ENCODE assay signal across 8 cellular contexts in the genomic region with DNA sequence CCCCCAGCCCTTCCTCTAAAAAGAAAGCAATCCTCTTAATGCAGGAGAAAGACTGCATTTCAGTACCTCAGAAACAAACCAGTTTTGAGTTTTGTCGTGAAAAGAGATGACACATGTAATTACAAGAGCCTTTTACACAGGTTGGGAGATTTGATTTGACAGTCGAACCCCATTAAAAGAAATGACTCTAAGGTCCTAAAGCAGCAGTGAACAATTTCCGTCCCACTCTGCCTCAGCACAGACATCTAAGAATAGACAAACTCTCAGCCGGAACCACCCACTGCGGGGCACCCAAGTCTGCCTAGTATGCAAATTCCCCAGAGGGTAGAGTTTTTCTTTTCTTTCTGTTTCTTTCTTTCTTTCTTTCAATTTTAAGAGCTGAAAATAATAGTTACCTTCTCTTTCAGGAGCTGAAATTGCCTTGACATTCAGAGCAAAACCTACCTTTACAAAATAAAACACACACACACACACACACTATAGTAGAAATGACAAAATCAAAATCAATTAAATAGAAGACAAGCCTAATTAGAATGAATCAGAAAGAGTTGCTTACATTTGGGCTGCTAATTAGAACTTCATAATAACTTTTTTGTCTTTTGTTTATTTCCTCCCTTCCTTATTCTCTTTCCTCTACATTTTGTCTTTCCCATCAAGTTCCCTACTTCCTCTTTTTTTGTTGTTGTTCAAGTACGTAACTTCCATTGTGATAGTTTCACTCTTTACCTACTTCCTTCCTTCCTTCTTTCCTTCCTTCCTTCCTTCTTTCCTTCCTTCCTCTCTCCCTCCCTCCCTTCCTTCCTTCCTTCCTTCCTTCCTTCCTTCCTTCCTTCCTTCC.
DNase-seq lines count a peak whose midpoint lies in the region; ATAC-seq and TF ChIP-seq lines count a peak whose summit lies in the region.

No MANE protein-coding gene starts in this region.

- WGBS in gastroesophageal sphincter (ENCODE audit: low coverage in 1 of 2), 2 donors = 25 to 30% methylated on average over 4 to 6 of the region's 6 CpGs

- TF ChIP-seq POLR2A in gastroesophageal sphincter (IDR thresholded peaks at IDR 0.05) = no peak

- H3K27ac ChIP-seq in gastroesophageal sphincter = no peak overlapping the region

- peak; percentile 97 for ATAC-seq in GM19468 (IDR thresholded peaks at IDR 0.05; ENCODE audit: extremely low read depth, unreplicated experiment)
- ATAC-seq in HG03442 (IDR thresholded peaks at IDR 0.05; ENCODE audit: unreplicated experiment) = peak; percentile 97
- no peak for ATAC-seq in gastroesophageal sphincter

- H3K4me3 ChIP-seq in choroid plexus epithelial cell (ENCODE audit: low read depth, low read length) = no peak overlapping the region
- H3K4me3 ChIP-seq in gastroesophageal sphincter = no peak overlapping the region

- no peak for TF ChIP-seq EP300 in gastroesophageal sphincter (IDR thresholded peaks at IDR 0.05)

- H3K4me1 ChIP-seq in gastroesophageal sphincter = no peaks in the 10 kb centered on the region

- DNase-seq in EH (ENCODE audit: low read depth) = peak; percentile 26
- DNase-seq in choroid plexus epithelial cell (ENCODE audit: low read depth) = peak; percentile 57
- DNase-seq in AML-193 (lab: John Stamatoyannopoulos, UW) = no peak
- no peak for DNase-seq in activated gamma-delta T cell treated with Interleukin-2 at 50 U/mL for 16 hours
- DNase-seq in dermis blood vessel endothelial cell = no peak

- H3K36me3 ChIP-seq in gastroesophageal sphincter = no peaks in the 10 kb centered on the region

- H3K27me3 ChIP-seq in gastroesophageal sphincter = peaks cover 3% of the 10 kb centered on the region

- H3K9me3 ChIP-seq in gastroesophageal sphincter = no peaks in the 10 kb centered on the region

- TF ChIP-seq CTCF in choroid plexus epithelial cell (conservative IDR thresholded peaks at IDR 0.05; ENCODE audit: low read depth, low read length) (no peak), gastroesophageal sphincter (IDR thresholded peaks at IDR 0.05) (no peak)

Comparison
In these comparisons a context has a peak if more than half of its experiments do, and no peak if none do; other contexts are left out.
1. DNase-seq: peak in EH (single experiment) and choroid plexus epithelial cell (single experiment); none in AML-193 (0 of 2), activated gamma-delta T cell treated with Interleukin-2 at 50 U/mL for 16 hours (single experiment) and dermis blood vessel endothelial cell (single experiment).